ENCODE assay signal across 8 cellular contexts in genomic region chr13:71320452-71320851, GRCh38.
DNase-seq lines count a peak whose midpoint lies in the region; ATAC-seq, FAIRE-seq and TF ChIP-seq lines count a peak whose summit lies in the region.

No MANE protein-coding gene starts in this region.

- no peak overlapping the region for H3K27ac Mint-ChIP-seq in endodermal cell

- WGBS in endodermal cell (ENCODE audit: insufficient coverage in 1 of 2, insufficient read length in 1 of 2), 2 experiments = 44% methylated on average over 1 of the region's 1 CpG; no CpG with 5 or more reads in 1 of the 2 experiments

- H3K9me3 ChIP-seq in endodermal cell (ENCODE audit: control insufficient read depth, low read length) = peaks cover 4% of the 10 kb centered on the region

- peak; percentile 57 for ATAC-seq in GM18867 (IDR thresholded peaks at IDR 0.05; ENCODE audit: unreplicated experiment)
- no peak for ATAC-seq in HG03108 (IDR thresholded peaks at IDR 0.05; ENCODE audit: unreplicated experiment)
- no peak for ATAC-seq in HG02763 (IDR thresholded peaks at IDR 0.05; ENCODE audit: unreplicated experiment)
- no peak for ATAC-seq in GM21786 (IDR thresholded peaks at IDR 0.05; ENCODE audit: unreplicated experiment)

- DNase-seq in NCI-H524 treated with DMSO at 0.1 percent for 48 hours (lab: John Stamatoyannopoulos, UW) (peak; percentile 24), endodermal cell (peak; percentile 63), frontal cortex (ENCODE audit: low spot score in 2 of 2) (no peak)

- H3K27me3 Mint-ChIP-seq in endodermal cell (ENCODE audit: insufficient read depth) = no peaks in the 10 kb centered on the region

- peaks cover 5% of the 10 kb centered on the region for H3K4me1 Mint-ChIP-seq in endodermal cell

- H3K9ac ChIP-seq in endodermal cell (ENCODE audit: extremely low read depth, low read length, poor library complexity, severe bottlenecking) = no peak overlapping the region

- no peaks in the 10 kb centered on the region for H3K36me3 Mint-ChIP-seq in endodermal cell (ENCODE audit: low read depth)

- H3K27me3 ChIP-seq in endodermal cell (ENCODE audit: control insufficient read depth, insufficient read depth, low read length, poor library complexity, severe bottlenecking) = no peaks in the 10 kb centered on the region

- no peak overlapping the region for H3K4me3 Mint-ChIP-seq in endodermal cell

- H3K27ac ChIP-seq in 22Rv1 (no peak overlapping the region), endodermal cell (ENCODE audit: low read depth, low read length) (no peak overlapping the region)

- H3K4me3 ChIP-seq in endodermal cell (ENCODE audit: low read length) = no peak overlapping the region

- FAIRE-seq in frontal cortex (lab: Jason Lieb, UNC) = no peak

- H3K36me3 ChIP-seq in endodermal cell (ENCODE audit: control insufficient read depth, insufficient read depth, low read length) = no peaks in the 10 kb centered on the region

- H3K9me3 Mint-ChIP-seq in endodermal cell = peaks cover 4% of the 10 kb centered on the region

- TF ChIP-seq CTCF in 22Rv1 (IDR thresholded peaks at IDR 0.05) = peak; percentile 81
- TF ChIP-seq CTCF in endodermal cell (conservative IDR thresholded peaks at IDR 0.05) = peak; percentile 71

- H3K4me1 ChIP-seq in endodermal cell (ENCODE audit: control insufficient read depth, insufficient read depth, low read length) = no peaks in the 10 kb centered on the region

Comparison
In these comparisons a context has a peak if more than half of its experiments do, and no peak if none do; other contexts are left out.
1. DNase-seq: peak in NCI-H524 treated with DMSO at 0.1 percent for 48 hours (single experiment) and endodermal cell (single experiment); none in frontal cortex (0 of 2).